14 cellular contexts compared by ENCODE assay signal in the genomic region with DNA sequence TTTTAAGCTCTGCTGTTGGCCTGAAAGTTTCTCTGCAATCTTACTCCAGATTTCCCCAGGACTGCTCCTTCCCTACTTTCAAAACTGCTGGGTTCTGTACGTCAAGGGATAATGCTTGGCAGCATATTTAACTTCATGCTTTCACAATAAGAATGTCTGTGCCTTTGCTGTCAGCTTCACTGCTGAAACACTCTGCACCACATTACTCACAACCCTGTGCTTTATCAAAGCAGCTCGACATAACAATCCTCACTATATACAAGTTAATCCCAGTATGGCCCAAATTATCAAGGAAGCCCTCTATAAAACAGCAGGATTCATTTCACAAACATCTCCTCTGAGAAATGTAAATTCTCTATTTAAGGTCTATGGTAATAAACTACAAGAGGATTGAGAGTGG. TPM values are rescaled to one million over a fixed set of nuclear protein-coding genes. Genes with fewer than 3 reads are reported as not detected.
DNase-seq lines count a peak whose midpoint lies in the region; ATAC-seq, FAIRE-seq and TF ChIP-seq lines count a peak whose summit lies in the region.
"Had no signal": no experiment of that assay in that cellular context is flagged by ENCODE, and none has a peak within 500 bp of the region (broad histone marks: within the 10 kb centered on the region; RNA-seq: fewer than 3 reads in every experiment).

No MANE protein-coding gene starts in this region.

- H3K9me3 ChIP-seq in SK-N-MC (ENCODE audit: low read depth, low read length) (no peaks in the 10 kb centered on the region), pancreas (no peaks in the 10 kb centered on the region)

- no peaks in the 10 kb centered on the region for H3K4me1 ChIP-seq in pancreas

- no peak overlapping the region for H3K9ac ChIP-seq in SK-N-MC (ENCODE audit: insufficient read length)

- ATAC-seq in pancreas (peak in 2 of 4 donors; percentile 29 to 36), HG02571 (IDR thresholded peaks at IDR 0.05; ENCODE audit: unreplicated experiment) (no peak)
- ATAC-seq: activated T-cell treated with anti-CD3 and anti-CD28 coated beads, Interleukin-2, amount 50 U/mL, for 72 hours; stimulated activated naive B cell treated with anti-CD40 and anti-IgM and Interleukin-4, amounts not matched to agents 10 μg/mL and 1 μg/mL and 100 μg/mL, for 72 hours had no signal

- 46 to 57% methylated on average over 2 of the region's 2 CpGs for WGBS in pancreas, 2 donors

- TF ChIP-seq CTCF in pancreas (IDR thresholded peaks at IDR 0.05) = no peak

- H3K27ac ChIP-seq in SK-N-MC (peak overlapping the region; percentile 4; the same call in 1 of the 2 replicates), pancreas (no peak overlapping the region)
- H3K27ac ChIP-seq: RWPE1 had no signal

- TF ChIP-seq POLR2A in GM12892 (IDR thresholded peaks at IDR 0.05; ENCODE audit: low read depth, low read length) = no peak

- H3K27me3 ChIP-seq in pancreas = no peaks in the 10 kb centered on the region

- H3K36me3 ChIP-seq in SK-N-MC (ENCODE audit: insufficient read depth, low read length) (peaks cover 17% of the 10 kb centered on the region), pancreas (peaks cover 0 to 6% (median 0%) of the 10 kb centered on the region in 3 donors)

- H3K4me3 ChIP-seq in SK-N-MC = 0 out of 2 replicates have a peak overlapping the region, but pooled peaks have one; percentile 36
- no peak overlapping the region for H3K4me3 ChIP-seq in pancreas

- FAIRE-seq in pancreas (lab: Jason Lieb, UNC) (peak; percentile 26), GM12892 (lab: Jason Lieb, UNC) (no peak)

- peak; percentile 75 for DNase-seq in AG08396 (ENCODE audit: low spot score)
- DNase-seq in SK-N-MC (ENCODE audit: low read depth, low spot score) = no peak
- peak; percentile 67 for DNase-seq in fibroblast of the conjunctiva (ENCODE audit: low read depth)
- DNase-seq in pancreas = no peak
- DNase-seq in NCI-H146 (lab: John Stamatoyannopoulos, UW) = no peak
- DNase-seq in GM12892 (ENCODE audit: insufficient read length) = no peak
- DNase-seq in activated CD8-positive, alpha-beta memory T cell treated with anti-CD3 and anti-CD28 coated beads for 24 hours = no peak
- DNase-seq: activated B cell treated with CpG ODN at 0.5 μM for 24 hours; activated T-cell treated with anti-CD3 and anti-CD28 coated beads, Interleukin-2, amount 50 U/mL, for 72 hours; cortex of kidney; H9; stimulated activated naive B cell treated with anti-CD40 and anti-IgM and Interleukin-4, amounts not matched to agents 10 μg/mL and 1 μg/mL and 100 μg/mL, for 72 hours had no signal

- intact Hi-C loops in pancreas (cut with DNase I) = no loop called here

RNA-seq across cellular contexts. Expression of gene LATS2, which starts 17.5 kb away (rescaled TPM):
- total RNA-seq in pancreas = 10 to 100 TPM in 2 of 6 donors, 1 to 10 TPM in 4; 6.0 to 12.5 (median 8.3) TPM
- polyA plus RNA-seq in pancreas = 1 to 10 TPM; 3.8 to 6.7 TPM
- 2.0 TPM for polyA plus RNA-seq in GM12892 (2012; ENCODE audit: missing spikeins)

Comparison
In these comparisons a context has a peak if more than half of its experiments do, and no peak if none do; other contexts are left out.
1. DNase-seq: peak in AG08396 (single experiment) and fibroblast of the conjunctiva (single experiment); none in SK-N-MC (single experiment), pancreas (0 of 6), NCI-H146 (single experiment), GM12892 (single experiment) and activated CD8-positive, alpha-beta memory T cell treated with anti-CD3 and anti-CD28 coated beads for 24 hours (single experiment).